Comparison of ENCODE assay signal across 8 cellular contexts in the genomic region with DNA sequence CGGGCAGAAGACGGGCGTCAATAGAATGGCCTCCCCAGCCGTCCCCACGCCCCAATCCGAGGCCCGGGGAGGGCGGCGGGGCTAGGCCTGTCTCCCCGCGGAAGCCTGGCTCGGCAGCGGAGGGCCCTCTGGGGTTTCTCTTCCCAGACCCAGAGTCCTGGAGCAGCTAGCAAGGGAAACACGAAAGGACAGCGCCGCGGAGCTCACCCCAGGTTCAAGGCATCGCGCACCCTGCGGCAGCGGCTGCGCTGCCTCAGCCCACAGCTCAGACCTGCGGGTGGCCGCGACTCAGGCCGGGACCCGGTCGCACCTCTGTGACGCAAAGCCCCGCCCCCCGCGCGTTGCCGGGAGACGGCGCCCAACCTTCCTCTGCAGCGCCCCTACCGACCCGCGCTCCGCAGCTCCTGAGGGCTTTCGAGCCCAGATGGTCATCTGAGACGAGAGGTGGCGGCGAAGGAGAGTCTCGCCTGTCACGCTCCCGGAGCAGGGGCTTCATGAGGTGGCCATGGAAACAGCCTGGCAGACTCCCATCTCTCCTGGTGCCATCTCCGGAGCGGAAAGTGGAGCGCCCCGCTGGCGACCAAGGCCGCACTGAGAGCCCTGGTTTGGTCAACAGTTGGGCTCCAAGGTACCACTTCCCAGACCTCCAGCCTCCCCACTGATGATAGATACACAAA. TPM values are rescaled to one million over a fixed set of nuclear protein-coding genes. Genes with fewer than 3 reads are reported as not detected.
A peak's percentile ranks its signal among the peaks of the same experiment; 100 is the strongest.
DNase-seq lines count a peak whose midpoint lies in the region; TF ChIP-seq lines count a peak whose summit lies in the region.

A gene with protein sequence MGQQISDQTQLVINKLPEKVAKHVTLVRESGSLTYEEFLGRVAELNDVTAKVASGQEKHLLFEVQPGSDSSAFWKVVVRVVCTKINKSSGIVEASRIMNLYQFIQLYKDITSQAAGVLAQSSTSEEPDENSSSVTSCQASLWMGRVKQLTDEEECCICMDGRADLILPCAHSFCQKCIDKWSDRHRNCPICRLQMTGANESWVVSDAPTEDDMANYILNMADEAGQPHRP (minus strand): TSS at position 273 of the 677 bp plus-strand sequence. CDS start 7,029 bp downstream, outside the sequence.

- no peaks in the 10 kb centered on the region for H3K4me1 Mint-ChIP-seq in endodermal cell

- H3K9me3 Mint-ChIP-seq in endodermal cell: peaks cover 4% of the 10 kb centered on the region

- DNase-seq in COR-L47 (lab: John Stamatoyannopoulos, UW) (peak; percentile 97), GM20000 (ENCODE audit: low spot score) (peak; percentile 98), HT-29 (ENCODE audit: low spot score) (peak; percentile 99), endodermal cell (peak; percentile 99)
- peak; percentile 92 for DNase-seq in NK-92 treated with Interleukin-12 subunit alpha and Interleukin-12 subunit beta, amount 100 ng/mL, for 24 hours (lab: John Stamatoyannopoulos, UW)
- peak; percentile 75 for DNase-seq in activated CD8-positive, alpha-beta memory T cell treated with anti-CD3 and anti-CD28 coated beads, Interleukin-2, amount 50 U/mL, for 1 hour (ENCODE audit: extremely low read depth)
- peak; percentile 93 to 94 for DNase-seq in stimulated activated CD8-positive, alpha-beta memory T cell treated with anti-CD3 and anti-CD28 coated beads, Interleukin-15, amount 100 ng/mL, for 48 hours (ENCODE audit: low read depth in 2 of 2)

- peak within 1 kb of the TSS; percentile 91 for H3K27ac Mint-ChIP-seq in endodermal cell

- H3K4me3 ChIP-seq in endodermal cell (ENCODE audit: low read length) (peak within 1 kb of the TSS; percentile 84), mesodermal cell (ENCODE audit: extremely low read depth, insufficient read depth, low read length, poor library complexity, severe bottlenecking) (peak within 1 kb of the TSS; percentile 68)

- H3K4me1 ChIP-seq in endodermal cell (ENCODE audit: control insufficient read depth, insufficient read depth, low read length) (no peaks in the 10 kb centered on the region), mesodermal cell (ENCODE audit: control insufficient read depth, insufficient read depth, low read length, poor library complexity, severe bottlenecking) (no peaks in the 10 kb centered on the region)

- peak within 1 kb of the TSS; percentile 79 for H3K9ac ChIP-seq in endodermal cell (ENCODE audit: extremely low read depth, low read length, poor library complexity, severe bottlenecking)

- H3K4me3 Mint-ChIP-seq in endodermal cell: peak within 1 kb of the TSS; percentile 83

- H3K9me3 ChIP-seq in endodermal cell (ENCODE audit: control insufficient read depth, low read length) (peaks cover 4% of the 10 kb centered on the region), mesodermal cell (ENCODE audit: control insufficient read depth, low read length) (no peaks in the 10 kb centered on the region)

- WGBS in endodermal cell (ENCODE audit: insufficient coverage in 1 of 2, insufficient read length in 1 of 2), 2 experiments: 0 to 1% methylated on average over 6 to 54 of the region's 54 CpGs
- 1% methylated on average over 49 to 54 of the region's 54 CpGs for WGBS in mesodermal cell (ENCODE audit: insufficient coverage in 2 of 2), 2 experiments

- no peaks in the 10 kb centered on the region for H3K36me3 Mint-ChIP-seq in endodermal cell (ENCODE audit: low read depth)

- no peaks in the 10 kb centered on the region for H3K36me3 ChIP-seq in endodermal cell (ENCODE audit: control insufficient read depth, insufficient read depth, low read length)
- H3K36me3 ChIP-seq in mesodermal cell (ENCODE audit: control insufficient read depth, insufficient read depth, low read length): no peaks in the 10 kb centered on the region

- TF ChIP-seq CTCF in GM20000 (IDR thresholded peaks at IDR 0.05; ENCODE audit: extremely low read depth, missing control alignments) (peak; percentile 89), endodermal cell (conservative IDR thresholded peaks at IDR 0.05) (peak; percentile 89)

- no peak within 1 kb of the TSS for H3K27ac ChIP-seq in endodermal cell (ENCODE audit: low read depth, low read length)
- peak within 1 kb of the TSS; percentile 43 for H3K27ac ChIP-seq in mesodermal cell (ENCODE audit: low read depth, low read length, severe bottlenecking)

- no peaks in the 10 kb centered on the region for H3K27me3 ChIP-seq in endodermal cell (ENCODE audit: control insufficient read depth, insufficient read depth, low read length, poor library complexity, severe bottlenecking)

- peaks cover 2% of the 10 kb centered on the region for H3K27me3 Mint-ChIP-seq in endodermal cell (ENCODE audit: insufficient read depth)

RNA-seq across cellular contexts. Expression of the gene that starts here (rescaled TPM):
- 10.1 and 11.7 TPM in 2 replicates for total RNA-seq in HT-29 (2014; rRNA removed; shearing (Covaris generic))
- total RNA-seq in endodermal cell: 10 to 100 TPM; 34.7 to 42.2 TPM
- 32.0 TPM for polyA plus RNA-seq in endodermal cell (2013, experiment 1 of 2)
- polyA plus RNA-seq in endodermal cell (2013, experiment 2 of 2): 31.3 TPM
- 24.8 TPM for polyA plus RNA-seq in mesodermal cell (2013, experiment 1 of 2)
- polyA plus RNA-seq in mesodermal cell (2013, experiment 2 of 2): 29.8 TPM
